Comparison of ENCODE assay signal across 19 cellular contexts in the genomic region with DNA sequence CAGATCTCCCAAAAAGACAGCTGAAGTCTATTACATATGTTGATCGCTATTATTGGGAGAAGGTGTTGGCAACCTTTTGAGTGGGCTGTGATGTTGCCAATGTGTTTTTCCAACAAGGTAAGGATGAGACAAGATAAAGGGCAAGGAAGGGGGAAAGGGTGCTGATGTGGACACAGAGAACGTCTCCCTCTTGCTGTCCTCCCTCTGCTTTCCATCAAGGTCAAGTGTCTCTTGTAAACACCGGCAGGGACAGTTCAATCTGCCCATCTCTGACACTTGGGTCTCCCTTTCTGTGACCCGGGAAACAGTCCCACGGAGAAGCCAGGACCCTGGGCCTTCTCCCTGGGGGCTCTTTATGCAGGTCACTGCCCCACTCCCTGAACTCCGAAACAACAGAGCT.
DNase-seq lines count a peak whose midpoint lies in the region; ATAC-seq lines count a peak whose summit lies in the region.
"Had no signal": no experiment of that assay in that cellular context is flagged by ENCODE, and none has a peak within 500 bp of the region (broad histone marks: within the 10 kb centered on the region; RNA-seq: fewer than 3 reads in every experiment).

No MANE protein-coding gene starts in this region.

- H3K27me3 Mint-ChIP-seq in activated T-helper 17 cell treated with anti-CD3 and anti-CD28 coated beads, Interleukin-2, amount 50 U/mL, for 72 hours, result no peaks in the 10 kb centered on the region
- H3K27me3 Mint-ChIP-seq: stimulated activated naive CD8-positive, alpha-beta T cell treated with anti-CD3 and anti-CD28 coated beads, Interleukin-15, amount 100 ng/mL, for 72 hours had no signal

- H3K9ac ChIP-seq in HUES48 (ENCODE audit: low read depth, low read length), result no peak overlapping the region
- H3K9ac ChIP-seq: BLaER1 treated with 17β-estradiol and CSF1 and Interleukin-3, amounts not matched to agents 10 nM and 100 nM had no signal

- H3K27ac Mint-ChIP-seq in activated T-helper 17 cell treated with anti-CD3 and anti-CD28 coated beads, Interleukin-2, amount 50 U/mL, for 72 hours, result no peak overlapping the region

- no peak for ATAC-seq in activated T-helper 17 cell treated with anti-CD3 and anti-CD28 coated beads, Interleukin-2, amount 50 U/mL, for 72 hours (replicated peaks)
- ATAC-seq in left cardiac atrium (peak; percentile 43 to 51), sciatic nerve (peak; percentile 30), HG02678 (IDR thresholded peaks at IDR 0.05; ENCODE audit: unreplicated experiment) (no peak), GM18517 (IDR thresholded peaks at IDR 0.05; ENCODE audit: unreplicated experiment) (no peak)
- ATAC-seq: body of pancreas, HCT116 had no signal

- no peaks in the 10 kb centered on the region for H3K27me3 ChIP-seq in HUES48 (ENCODE audit: control insufficient read depth, insufficient read depth, low read length)
- H3K27me3 ChIP-seq: BLaER1 treated with 17β-estradiol and CSF1 and Interleukin-3, amounts not matched to agents 10 nM and 100 nM; body of pancreas had no signal

- H3K9me3 ChIP-seq in HUES48 (ENCODE audit: control insufficient read depth, insufficient read depth, low read length), result no peaks in the 10 kb centered on the region
- H3K9me3 ChIP-seq: body of pancreas, prostate gland had no signal

- DNase-seq in left cardiac atrium, result no peak
- DNase-seq in sciatic nerve (ENCODE audit: low spot score), result no peak
- no peak for DNase-seq in nucleus accumbens (lab: John Stamatoyannopoulos, UW)
- DNase-seq: activated CD4-positive, alpha-beta T cell treated with anti-CD3 and anti-CD28 coated beads for 48 hours; activated T-cell treated with anti-CD3 and anti-CD28 coated beads, Interleukin-2, amount 50 U/mL, for 4 hours; body of pancreas; DND-41; glutamatergic neuron; KG1; NCI-H1436; stimulated activated naive CD8-positive, alpha-beta T cell treated with anti-CD3 and anti-CD28 coated beads, Interleukin-15, amount 100 ng/mL, for 72 hours had no signal

- no peaks in the 10 kb centered on the region for H3K9me3 Mint-ChIP-seq in activated T-helper 17 cell treated with anti-CD3 and anti-CD28 coated beads, Interleukin-2, amount 50 U/mL, for 72 hours
- H3K9me3 Mint-ChIP-seq: activated T-cell treated with anti-CD3 and anti-CD28 coated beads, Interleukin-2, amount 50 U/mL, for 4 hours; stimulated activated naive CD8-positive, alpha-beta T cell treated with anti-CD3 and anti-CD28 coated beads, Interleukin-15, amount 100 ng/mL, for 72 hours had no signal

- H3K27ac ChIP-seq in HUES48 (ENCODE audit: low read depth, low read length), result peak overlapping the region; percentile 34
- H3K27ac ChIP-seq: BLaER1 treated with 17β-estradiol and CSF1 and Interleukin-3, amounts not matched to agents 10 nM and 100 nM; body of pancreas; prostate gland; RWPE1 had no signal

- H3K4me3 Mint-ChIP-seq in activated T-helper 17 cell treated with anti-CD3 and anti-CD28 coated beads, Interleukin-2, amount 50 U/mL, for 72 hours, result peak overlapping the region; percentile 23

- H3K4me3 ChIP-seq in HUES48 (ENCODE audit: low read depth, low read length), result no peak overlapping the region
- H3K4me3 ChIP-seq: BLaER1 treated with 17β-estradiol and CSF1 and Interleukin-3, amounts not matched to agents 10 nM and 100 nM; body of pancreas; prostate gland had no signal

- H3K4me1 Mint-ChIP-seq in activated T-helper 17 cell treated with anti-CD3 and anti-CD28 coated beads, Interleukin-2, amount 50 U/mL, for 72 hours, result peaks cover 8% of the 10 kb centered on the region

- no peaks in the 10 kb centered on the region for H3K36me3 Mint-ChIP-seq in activated T-helper 17 cell treated with anti-CD3 and anti-CD28 coated beads, Interleukin-2, amount 50 U/mL, for 72 hours (ENCODE audit: low read depth)

- intact Hi-C loops in left cardiac atrium (cut with DNase I), result no loop called here
- intact Hi-C loops in sciatic nerve (cut with DNase I), result no loop called here

- peaks cover 18% of the 10 kb centered on the region for H3K4me1 ChIP-seq in HUES48 (ENCODE audit: control insufficient read depth, insufficient read depth, low read length)
- H3K4me1 ChIP-seq: body of pancreas, prostate gland had no signal

- H3K36me3 ChIP-seq in HUES48 (ENCODE audit: control insufficient read depth, insufficient read depth, low read length), result no peaks in the 10 kb centered on the region
- H3K36me3 ChIP-seq: BLaER1 treated with 17β-estradiol and CSF1 and Interleukin-3, amounts not matched to agents 10 nM and 100 nM; prostate gland had no signal

Comparison
In these comparisons a context has a peak if more than half of its experiments do, and no peak if none do; other contexts are left out.
1. ATAC-seq: peak in left cardiac atrium (2 of 2) and sciatic nerve (single experiment); none in activated T-helper 17 cell treated with anti-CD3 and anti-CD28 coated beads, Interleukin-2, amount 50 U/mL, for 72 hours (single experiment), HG02678 (single experiment) and GM18517 (single experiment).